In genomic region chr19:7916908-7917291, GRCh38 we compare ENCODE assay signal across 9 cellular contexts. TPM values are rescaled to one million over a fixed set of nuclear protein-coding genes. Genes with fewer than 3 reads are reported as not detected.
DNase-seq lines count a peak whose midpoint lies in the region; ATAC-seq and TF ChIP-seq lines count a peak whose summit lies in the region.
"Had no signal": no experiment of that assay in that cellular context is flagged by ENCODE, and none has a peak within 500 bp of the region (broad histone marks: within the 10 kb centered on the region; RNA-seq: fewer than 3 reads in every experiment).

No MANE protein-coding gene starts in this region.

- H3K4me3 ChIP-seq in CD4-positive, CD25-positive, alpha-beta regulatory T cell (ENCODE audit: low read depth, low read length) = no peak overlapping the region
- H3K4me3 ChIP-seq in Jurkat, Clone E6-1 (ENCODE audit: low read length) = 0 out of 2 replicates have a peak overlapping the region, but pooled peaks have one; percentile 23
- peak overlapping the region in 56 of 59 donors; percentile 20 to 90 (median 74) for H3K4me3 ChIP-seq in dorsolateral prefrontal cortex
- peak overlapping the region; percentile 10 for H3K4me3 ChIP-seq in neuron (ENCODE audit: low read length)

- TF ChIP-seq CTCF in dorsolateral prefrontal cortex (IDR thresholded peaks at IDR 0.05 in 54 of 56, conservative IDR thresholded peaks at IDR 0.05 in 2 of 56; ENCODE audit: low read depth in 1 of 56, partially characterized antibody in 56 of 56) = no peak

- H3K27me3 Mint-ChIP-seq in CD4-positive, CD25-positive, alpha-beta regulatory T cell = peaks cover 43% of the 10 kb centered on the region

- H3K9me3 ChIP-seq in CD4-positive, CD25-positive, alpha-beta regulatory T cell (ENCODE audit: control insufficient read depth in 2 of 2, low read length in 2 of 2) = no peaks in the 10 kb centered on the region
- no peaks in the 10 kb centered on the region for H3K9me3 ChIP-seq in neuron (ENCODE audit: low read length)

- no peak overlapping the region for H3K27ac ChIP-seq in CD4-positive, CD25-positive, alpha-beta regulatory T cell (ENCODE audit: insufficient read depth, low read length, poor library complexity, severe bottlenecking)
- H3K27ac ChIP-seq in dorsolateral prefrontal cortex = peak overlapping the region in 52 of 59 donors; percentile 24 to 95 (median 74)

- peak overlapping the region; percentile 64 to 82 (median 80) for H3K4me3 Mint-ChIP-seq in CD4-positive, CD25-positive, alpha-beta regulatory T cell

- H3K27me3 ChIP-seq in CD4-positive, CD25-positive, alpha-beta regulatory T cell (ENCODE audit: control insufficient read depth, insufficient read depth, low read length) = peaks cover 11% of the 10 kb centered on the region
- peaks cover 0 to 45% (median 21%) of the 10 kb centered on the region in 45 donors for H3K27me3 ChIP-seq in dorsolateral prefrontal cortex
- peaks cover 24% of the 10 kb centered on the region for H3K27me3 ChIP-seq in neuron (ENCODE audit: insufficient read depth, low read length)

- ATAC-seq in CD4-positive, CD25-positive, alpha-beta regulatory T cell (ENCODE audit: low read depth in 2 of 2) = no peak
- no peak for ATAC-seq in GM18868 (IDR thresholded peaks at IDR 0.05; ENCODE audit: unreplicated experiment)
- no peak for ATAC-seq in GM21367 (IDR thresholded peaks at IDR 0.05; ENCODE audit: unreplicated experiment)

- H3K4me1 Mint-ChIP-seq in CD4-positive, CD25-positive, alpha-beta regulatory T cell = peaks cover 0 to 43% (median 18%) of the 10 kb centered on the region in 4 donors

- H2AFZ ChIP-seq in neuron (ENCODE audit: low read depth, low read length) = peak overlapping the region; percentile 9

- no peak for DNase-seq in CD4-positive, CD25-positive, alpha-beta regulatory T cell
- DNase-seq in Jurkat, Clone E6-1 (ENCODE audit: low read depth, low spot score) = no peak
- DNase-seq in dorsolateral prefrontal cortex (no peak), NCI-H510A treated with DMSO at 0.1 percent for 48 hours (lab: John Stamatoyannopoulos, UW) (no peak)
- DNase-seq in effector CD8-positive, alpha-beta T cell (lab: John Stamatoyannopoulos, UW) = no peak
- DNase-seq: NCI-H2029 treated with DMSO at 0.1 percent for 48 hours had no signal

- peaks cover 0 to 2% (median 0%) of the 10 kb centered on the region in 7 donors for H3K9me3 Mint-ChIP-seq in CD4-positive, CD25-positive, alpha-beta regulatory T cell

- intact Hi-C loops in dorsolateral prefrontal cortex (cut with DNase I) = loop anchor here in 1 of 2 donors (5.0 kb wide), 1 partner anchor 55 kb away; no protein-coding TSS in a partner anchor

- peak overlapping the region in 1 of 3 donors; percentile 63 for H3K27ac Mint-ChIP-seq in CD4-positive, CD25-positive, alpha-beta regulatory T cell

- peaks cover 3% of the 10 kb centered on the region for H3K36me3 ChIP-seq in CD4-positive, CD25-positive, alpha-beta regulatory T cell (ENCODE audit: control insufficient read depth, insufficient read depth, low read length)
- peaks cover 12% of the 10 kb centered on the region for H3K36me3 ChIP-seq in neuron (ENCODE audit: insufficient read depth, low read length)

- H3K4me1 ChIP-seq in CD4-positive, CD25-positive, alpha-beta regulatory T cell (ENCODE audit: control insufficient read depth, insufficient read depth, low read length, poor library complexity, severe bottlenecking) = peaks cover 45% of the 10 kb centered on the region
- H3K4me1 ChIP-seq in neuron (ENCODE audit: insufficient read depth, low read length) = peaks cover 33% of the 10 kb centered on the region

- peaks cover 6% of the 10 kb centered on the region for H3K36me3 Mint-ChIP-seq in CD4-positive, CD25-positive, alpha-beta regulatory T cell

RNA-seq across cellular contexts. Expression of gene TGFBR3L, which starts 2.3 kb away (rescaled TPM):
- total RNA-seq in CD4-positive, CD25-positive, alpha-beta regulatory T cell = 1.1 TPM
- not detected for polyA plus RNA-seq in CD4-positive, CD25-positive, alpha-beta regulatory T cell
- 23.7 TPM for polyA plus RNA-seq in Jurkat, Clone E6-1 (2012; ENCODE audit: insufficient read depth, insufficient read length)
- 10 to 100 TPM in 119 of 120 experiments, 1 to 10 TPM in 1; 9.8 to 66.3 (median 34.6) TPM for total RNA-seq in dorsolateral prefrontal cortex

RNA-seq across cellular contexts. Expression of gene SNAPC2, which starts 3.2 kb away (rescaled TPM):
- total RNA-seq in CD4-positive, CD25-positive, alpha-beta regulatory T cell = 12.1 TPM
- 10 to 100 TPM; 14.3 to 22.1 (median 17.2) TPM for polyA plus RNA-seq in CD4-positive, CD25-positive, alpha-beta regulatory T cell
- polyA plus RNA-seq in Jurkat, Clone E6-1 (2012; ENCODE audit: insufficient read depth, insufficient read length) = 32.2 TPM
- 10 to 100 TPM; 11.3 to 27.9 (median 16.9) TPM for total RNA-seq in dorsolateral prefrontal cortex

RNA-seq across cellular contexts. Expression of gene CTXN1, which starts 9.0 kb away (rescaled TPM):
- total RNA-seq in CD4-positive, CD25-positive, alpha-beta regulatory T cell = not detected
- polyA plus RNA-seq in CD4-positive, CD25-positive, alpha-beta regulatory T cell = not detected
- 33.5 TPM for polyA plus RNA-seq in Jurkat, Clone E6-1 (2012; ENCODE audit: insufficient read depth, insufficient read length)
- total RNA-seq in dorsolateral prefrontal cortex = 100 to 1,000 TPM in 78 of 120 experiments, 10 to 100 TPM in 42; 38.0 to 212 (median 112) TPM

RNA-seq across cellular contexts. Expression of gene MAP2K7, which starts 13.2 kb away (rescaled TPM):
- total RNA-seq in CD4-positive, CD25-positive, alpha-beta regulatory T cell = 93.4 TPM
- polyA plus RNA-seq in CD4-positive, CD25-positive, alpha-beta regulatory T cell = 1 to 10 TPM; 1.7 to 3.7 (median 2.6) TPM
- 30.5 TPM for polyA plus RNA-seq in Jurkat, Clone E6-1 (2012; ENCODE audit: insufficient read depth, insufficient read length)
- 10 to 100 TPM; 28.0 to 51.9 (median 39.4) TPM for total RNA-seq in dorsolateral prefrontal cortex

RNA-seq across cellular contexts. Expression of gene TIMM44, which starts 26.6 kb away (rescaled TPM):
- 72.5 TPM for total RNA-seq in CD4-positive, CD25-positive, alpha-beta regulatory T cell
- 10 to 100 TPM; 14.0 to 16.5 (median 15.0) TPM for polyA plus RNA-seq in CD4-positive, CD25-positive, alpha-beta regulatory T cell
- 60.1 TPM for polyA plus RNA-seq in Jurkat, Clone E6-1 (2012; ENCODE audit: insufficient read depth, insufficient read length)
- 100 to 1,000 TPM in 1 of 120 experiments, 10 to 100 TPM in 119; 34.5 to 109 (median 53.7) TPM for total RNA-seq in dorsolateral prefrontal cortex

Comparison
In these comparisons a context has a peak if more than half of its experiments do, and no peak if none do; other contexts are left out.
1. RNA of gene CTXN1, which starts 9.0 kb away (total RNA-seq): 38.0 to 212 TPM in dorsolateral prefrontal cortex; not detected in CD4-positive, CD25-positive, alpha-beta regulatory T cell (single experiment); every median in the first group is over 10 times any median in the second.